ENCODE assay signal across 17 cellular contexts in the genomic region with DNA sequence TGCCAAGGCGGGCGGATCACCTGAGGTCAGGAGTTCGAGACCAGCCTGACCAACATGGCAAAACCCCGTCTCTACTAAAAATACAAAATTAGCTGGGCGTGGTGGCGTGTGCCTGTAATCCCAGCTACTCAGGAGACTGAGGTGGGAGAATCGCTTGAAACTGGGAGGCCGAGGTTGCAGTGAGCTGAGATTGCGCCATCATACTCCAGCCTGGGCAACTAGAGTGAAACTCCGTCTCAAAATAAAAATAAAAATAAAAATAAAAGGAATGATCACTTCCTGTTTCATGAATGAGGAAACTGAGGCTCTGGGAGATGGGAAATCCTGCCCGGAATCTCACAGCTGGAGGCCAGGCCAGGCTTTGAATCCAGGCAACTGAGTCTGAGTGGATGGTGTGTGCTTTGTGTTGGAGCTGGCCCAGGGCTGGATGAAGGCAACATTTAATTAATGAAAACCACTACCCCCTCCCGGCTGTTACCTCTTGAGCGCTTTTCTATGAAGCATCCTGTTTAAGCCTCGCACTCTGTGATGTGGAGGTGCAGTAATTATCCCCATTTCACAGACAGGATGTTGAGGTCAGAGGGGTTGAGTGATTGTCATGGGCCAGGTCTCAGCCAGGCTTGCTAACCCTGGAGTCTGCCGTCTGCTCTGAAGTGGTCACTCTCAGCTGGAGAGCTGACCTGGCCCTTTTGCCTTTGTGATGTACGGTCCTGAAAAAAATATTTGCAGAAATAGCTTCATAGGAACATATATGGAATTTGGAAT. TPM values are rescaled to one million over a fixed set of nuclear protein-coding genes. Genes with fewer than 3 reads are reported as not detected.
DNase-seq lines count a peak whose midpoint lies in the region; ATAC-seq, FAIRE-seq and TF ChIP-seq lines count a peak whose summit lies in the region.
"Had no signal": no experiment of that assay in that cellular context is flagged by ENCODE, and none has a peak within 500 bp of the region (broad histone marks: within the 10 kb centered on the region; RNA-seq: fewer than 3 reads in every experiment).

No MANE protein-coding gene starts in this region.

- peak; percentile 86 for ATAC-seq in activated CD8-positive, alpha-beta T cell treated with anti-CD3 and anti-CD28 coated beads for 36 hours
- ATAC-seq in mucosa of descending colon (peak; percentile 24), HG03469 (IDR thresholded peaks at IDR 0.05; ENCODE audit: unreplicated experiment) (no peak)

- TF ChIP-seq POLR2A in GM12892 (IDR thresholded peaks at IDR 0.05; ENCODE audit: low read depth, low read length) = no peak

- TF ChIP-seq CTCF in activated CD8-positive, alpha-beta T cell treated with anti-CD3 and anti-CD28 coated beads for 36 hours (IDR thresholded peaks at IDR 0.05) = no peak
- TF ChIP-seq CTCF in mucosa of descending colon (IDR thresholded peaks at IDR 0.05) (no peak), SK-N-SH (IDR thresholded peaks at IDR 0.05) (no peak)

- H3K9me3 Mint-ChIP-seq in activated CD8-positive, alpha-beta T cell treated with anti-CD3 and anti-CD28 coated beads for 36 hours = no peaks in the 10 kb centered on the region

- H3K79me2 ChIP-seq in SK-N-SH (ENCODE audit: insufficient read depth) = peaks cover 54% of the 10 kb centered on the region; the same call in 1 of the 2 replicates

- H3K4me1 Mint-ChIP-seq in activated CD8-positive, alpha-beta T cell treated with anti-CD3 and anti-CD28 coated beads for 36 hours (ENCODE audit: low read depth) = peaks cover 45% of the 10 kb centered on the region

- TF ChIP-seq EP300 in SK-N-SH (IDR thresholded peaks at IDR 0.05; ENCODE audit: borderline replicate concordance in 1 of 2, low read depth in 1 of 2, low read length in 1 of 2) = no peak

- POLR2A ChIA-PET in activated CD8-positive, alpha-beta T cell treated with anti-CD3 and anti-CD28 coated beads for 36 hours (lab: Charles Lee) = no interaction called here
- POLR2A ChIA-PET in SK-N-SH (lab: Yijun Ruan, JAX) = no interaction called here

- H3K27me3 Mint-ChIP-seq in activated CD8-positive, alpha-beta T cell treated with anti-CD3 and anti-CD28 coated beads for 36 hours = no peaks in the 10 kb centered on the region

- H3K4me3 ChIP-seq in mucosa of descending colon (no peak overlapping the region), SK-N-SH (ENCODE audit: low read depth in 2 of 2, low read length in 1 of 2) (no peak overlapping the region)

- intact Hi-C loops in activated CD8-positive, alpha-beta T cell treated with anti-CD3 and anti-CD28 coated beads for 36 hours (cut with micrococcal nuclease) = no loop called here
- intact Hi-C loops in mucosa of descending colon (cut with DNase I, micrococcal nuclease) = no loop called here

- no peak for TF ChIP-seq RAD21 in SK-N-SH (IDR thresholded peaks at IDR 0.05; ENCODE audit: low read length)

- H3K9me2 ChIP-seq in SK-N-SH = no peaks in the 10 kb centered on the region

- H3K9me3 ChIP-seq in mucosa of descending colon (no peaks in the 10 kb centered on the region), SK-N-SH (no peaks in the 10 kb centered on the region)

- H3K36me3 ChIP-seq in mucosa of descending colon (ENCODE audit: low read depth) (no peaks in the 10 kb centered on the region), SK-N-SH (replicated peaks in 1 of 2; ENCODE audit: control insufficient read depth in 1 of 2, insufficient read depth in 2 of 2, low read length in 1 of 2) (no peaks in the 10 kb centered on the region)
- H3K36me3 ChIP-seq: WERI-Rb-1 had no signal

- no peaks in the 10 kb centered on the region for H3K27me3 ChIP-seq in SK-N-SH (ENCODE audit: insufficient read depth)

- 93% methylated on average over 16 of the region's 16 CpGs for WGBS in SK-N-SH (ENCODE audit: low lambda C conversion rate)

- no peak overlapping the region for H3K27ac ChIP-seq in SK-N-SH (ENCODE audit: low read depth in 2 of 2, low read length in 1 of 2)
- H3K27ac ChIP-seq: 22Rv1, parathyroid adenoma, WERI-Rb-1 had no signal

- H4K20me1 ChIP-seq in SK-N-SH (ENCODE audit: insufficient read depth) = 0 out of 2 replicates have a peak, but pooled peaks cover 6% of the 10 kb centered on the region

- no peak overlapping the region for H3K9ac ChIP-seq in SK-N-SH
- H3K9ac ChIP-seq: parathyroid adenoma had no signal

- CTCF ChIA-PET in activated CD8-positive, alpha-beta T cell treated with anti-CD3 and anti-CD28 coated beads for 36 hours (lab: Charles Lee) = interaction anchor here (1.2 kb wide), 1 partner anchor 9 kb away, joined by 4 read pairs; no protein-coding TSS in a partner anchor
- CTCF ChIA-PET in SK-N-SH (lab: Yijun Ruan, JAX) = interaction anchor here (0.7 to 1.0 kb wide), 2 partner anchors 26 to 83 kb away, joined by 3 read pairs; no protein-coding TSS in a partner anchor

- H3K4me1 ChIP-seq in mucosa of descending colon (ENCODE audit: low read depth) (peaks cover 19% of the 10 kb centered on the region), SK-N-SH (ENCODE audit: control insufficient read depth in 1 of 2, insufficient read depth in 2 of 2, low read depth in 1 of 2, low read length in 1 of 2) (peaks cover 26 to 43% of the 10 kb centered on the region in 2 experiments; a peak in 2 of 4 replicates)

- H3K27ac Mint-ChIP-seq in activated CD8-positive, alpha-beta T cell treated with anti-CD3 and anti-CD28 coated beads for 36 hours = no peak overlapping the region

- H3K36me3 Mint-ChIP-seq in activated CD8-positive, alpha-beta T cell treated with anti-CD3 and anti-CD28 coated beads for 36 hours (ENCODE audit: low read depth) = no peaks in the 10 kb centered on the region

- no peak overlapping the region for H3K4me3 Mint-ChIP-seq in activated CD8-positive, alpha-beta T cell treated with anti-CD3 and anti-CD28 coated beads for 36 hours

- peaks cover 6% of the 10 kb centered on the region for H3F3A ChIP-seq in SK-N-SH (replicated peaks; ENCODE audit: insufficient read depth)

- peak; percentile 62 for DNase-seq in DMS53 (lab: John Stamatoyannopoulos, UW)
- no peak for DNase-seq in DMS53 treated with DMSO at 0.1 percent for 48 hours (lab: John Stamatoyannopoulos, UW; ENCODE audit: unreplicated experiment)
- no peak for DNase-seq in GM12892 (ENCODE audit: insufficient read length)
- peak; percentile 47 for DNase-seq in activated CD8-positive, alpha-beta T cell treated with anti-CD3 and anti-CD28 coated beads for 36 hours
- DNase-seq in mucosa of descending colon = no peak
- DNase-seq in NCI-H226 = no peak
- DNase-seq in SK-N-SH = no peak
- DNase-seq: aorta, DMS153, head of caudate nucleus, mammary epithelial cell, NCI-H345, SHP77, WERI-Rb-1 had no signal

- peak; percentile 83 for FAIRE-seq in GM12892 (lab: Jason Lieb, UNC)

- no peak overlapping the region for H2AFZ ChIP-seq in SK-N-SH (ENCODE audit: low read depth)
- H2AFZ ChIP-seq: parathyroid adenoma had no signal

- no peak overlapping the region for H3K4me2 ChIP-seq in SK-N-SH

TF ChIP-seq in SK-N-SH, 30 proteins besides CTCF, POLR2A, EP300 and RAD21:
- TF ChIP-seq MEF2A (IDR thresholded peaks at IDR 0.05; ENCODE audit: borderline replicate concordance, low read depth) (no peak), JUND (IDR thresholded peaks at IDR 0.05) (no peak), RXRA (IDR thresholded peaks at IDR 0.05; ENCODE audit: borderline replicate concordance, low read depth) (no peak), TAF1 (IDR thresholded peaks at IDR 0.05; ENCODE audit: borderline replicate concordance, low read depth, low read length) (no peak), SIN3A (IDR thresholded peaks at IDR 0.05; ENCODE audit: borderline replicate concordance, low read depth, low read length) (no peak), EZH2phosphoT487 (IDR thresholded peaks at IDR 0.05; ENCODE audit: borderline replicate concordance, low read depth) (no peak), ELF1 (IDR thresholded peaks at IDR 0.05) (no peak), RFX5 (IDR thresholded peaks at IDR 0.05; ENCODE audit: low read length) (no peak), FOSL2 (IDR thresholded peaks at IDR 0.05; ENCODE audit: borderline replicate concordance, low read depth) (no peak), RCOR1 (IDR thresholded peaks at IDR 0.05; ENCODE audit: low read length) (no peak), MXI1 (IDR thresholded peaks at IDR 0.05; ENCODE audit: low read depth, low read length) (no peak), GATA2 (CRISPR knock-in tag; IDR thresholded peaks at IDR 0.05) (no peak)
- TF ChIP-seq, protein P1, sequence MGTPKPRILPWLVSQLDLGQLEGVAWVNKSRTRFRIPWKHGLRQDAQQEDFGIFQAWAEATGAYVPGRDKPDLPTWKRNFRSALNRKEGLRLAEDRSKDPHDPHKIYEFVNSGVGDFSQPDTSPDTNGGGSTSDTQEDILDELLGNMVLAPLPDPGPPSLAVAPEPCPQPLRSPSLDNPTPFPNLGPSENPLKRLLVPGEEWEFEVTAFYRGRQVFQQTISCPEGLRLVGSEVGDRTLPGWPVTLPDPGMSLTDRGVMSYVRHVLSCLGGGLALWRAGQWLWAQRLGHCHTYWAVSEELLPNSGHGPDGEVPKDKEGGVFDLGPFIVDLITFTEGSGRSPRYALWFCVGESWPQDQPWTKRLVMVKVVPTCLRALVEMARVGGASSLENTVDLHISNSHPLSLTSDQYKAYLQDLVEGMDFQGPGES (IDR thresholded peaks at IDR 0.05; ENCODE audit: low read depth, low read length) = no peak

RNA-seq across cellular contexts. Expression of a gene that starts 27.8 kb away (rescaled TPM):
- polyA plus RNA-seq in GM12892 (2012; ENCODE audit: missing spikeins) = 2.6 TPM
- 10 to 100 TPM; 10.5 to 15.3 TPM for total RNA-seq in activated CD8-positive, alpha-beta T cell treated with anti-CD3 and anti-CD28 coated beads for 36 hours
- total RNA-seq in mucosa of descending colon = 100 to 1,000 TPM in 2 of 3 donors, 10 to 100 TPM in 1; 83.7 to 113 (median 103) TPM
- 10.2 and 15.0 TPM in 2 replicates for polyA plus RNA-seq in SK-N-SH (2012; rRNA removed)
- polyA plus RNA-seq in SK-N-SH (2012; cell fraction: cytosol; rRNA removed) = 6.1 and 10.0 TPM in 2 replicates
- 18.6 and 21.7 TPM in 2 replicates for polyA plus RNA-seq in SK-N-SH (2012; cell fraction: nucleus; rRNA removed)

Comparison
In these comparisons a context has a peak if more than half of its experiments do, and no peak if none do; other contexts are left out.
1. DNase-seq: peak in DMS53 (single experiment) and activated CD8-positive, alpha-beta T cell treated with anti-CD3 and anti-CD28 coated beads for 36 hours (single experiment); none in DMS53 treated with DMSO at 0.1 percent for 48 hours (single experiment), GM12892 (single experiment), mucosa of descending colon (0 of 3), NCI-H226 (single experiment) and SK-N-SH (single experiment).
2. RNA of a gene that starts 27.8 kb away (total RNA-seq): 83.7 to 113 TPM in mucosa of descending colon; 10.5 to 15.3 TPM in activated CD8-positive, alpha-beta T cell treated with anti-CD3 and anti-CD28 coated beads for 36 hours; every median in the first group is over 4 times any median in the second.